Comparison of ENCODE assay signal across 1 cellular context in genomic region chr6:156873654-156874380, GRCh38.
TF ChIP-seq lines count a peak whose summit lies in the region.

No MANE protein-coding gene starts in this region.

TF ChIP-seq in H1, 55 proteins besides CTCF, POLR2A, EP300 and RAD21 (continued from another document):
- TF ChIP-seq, protein P1, sequence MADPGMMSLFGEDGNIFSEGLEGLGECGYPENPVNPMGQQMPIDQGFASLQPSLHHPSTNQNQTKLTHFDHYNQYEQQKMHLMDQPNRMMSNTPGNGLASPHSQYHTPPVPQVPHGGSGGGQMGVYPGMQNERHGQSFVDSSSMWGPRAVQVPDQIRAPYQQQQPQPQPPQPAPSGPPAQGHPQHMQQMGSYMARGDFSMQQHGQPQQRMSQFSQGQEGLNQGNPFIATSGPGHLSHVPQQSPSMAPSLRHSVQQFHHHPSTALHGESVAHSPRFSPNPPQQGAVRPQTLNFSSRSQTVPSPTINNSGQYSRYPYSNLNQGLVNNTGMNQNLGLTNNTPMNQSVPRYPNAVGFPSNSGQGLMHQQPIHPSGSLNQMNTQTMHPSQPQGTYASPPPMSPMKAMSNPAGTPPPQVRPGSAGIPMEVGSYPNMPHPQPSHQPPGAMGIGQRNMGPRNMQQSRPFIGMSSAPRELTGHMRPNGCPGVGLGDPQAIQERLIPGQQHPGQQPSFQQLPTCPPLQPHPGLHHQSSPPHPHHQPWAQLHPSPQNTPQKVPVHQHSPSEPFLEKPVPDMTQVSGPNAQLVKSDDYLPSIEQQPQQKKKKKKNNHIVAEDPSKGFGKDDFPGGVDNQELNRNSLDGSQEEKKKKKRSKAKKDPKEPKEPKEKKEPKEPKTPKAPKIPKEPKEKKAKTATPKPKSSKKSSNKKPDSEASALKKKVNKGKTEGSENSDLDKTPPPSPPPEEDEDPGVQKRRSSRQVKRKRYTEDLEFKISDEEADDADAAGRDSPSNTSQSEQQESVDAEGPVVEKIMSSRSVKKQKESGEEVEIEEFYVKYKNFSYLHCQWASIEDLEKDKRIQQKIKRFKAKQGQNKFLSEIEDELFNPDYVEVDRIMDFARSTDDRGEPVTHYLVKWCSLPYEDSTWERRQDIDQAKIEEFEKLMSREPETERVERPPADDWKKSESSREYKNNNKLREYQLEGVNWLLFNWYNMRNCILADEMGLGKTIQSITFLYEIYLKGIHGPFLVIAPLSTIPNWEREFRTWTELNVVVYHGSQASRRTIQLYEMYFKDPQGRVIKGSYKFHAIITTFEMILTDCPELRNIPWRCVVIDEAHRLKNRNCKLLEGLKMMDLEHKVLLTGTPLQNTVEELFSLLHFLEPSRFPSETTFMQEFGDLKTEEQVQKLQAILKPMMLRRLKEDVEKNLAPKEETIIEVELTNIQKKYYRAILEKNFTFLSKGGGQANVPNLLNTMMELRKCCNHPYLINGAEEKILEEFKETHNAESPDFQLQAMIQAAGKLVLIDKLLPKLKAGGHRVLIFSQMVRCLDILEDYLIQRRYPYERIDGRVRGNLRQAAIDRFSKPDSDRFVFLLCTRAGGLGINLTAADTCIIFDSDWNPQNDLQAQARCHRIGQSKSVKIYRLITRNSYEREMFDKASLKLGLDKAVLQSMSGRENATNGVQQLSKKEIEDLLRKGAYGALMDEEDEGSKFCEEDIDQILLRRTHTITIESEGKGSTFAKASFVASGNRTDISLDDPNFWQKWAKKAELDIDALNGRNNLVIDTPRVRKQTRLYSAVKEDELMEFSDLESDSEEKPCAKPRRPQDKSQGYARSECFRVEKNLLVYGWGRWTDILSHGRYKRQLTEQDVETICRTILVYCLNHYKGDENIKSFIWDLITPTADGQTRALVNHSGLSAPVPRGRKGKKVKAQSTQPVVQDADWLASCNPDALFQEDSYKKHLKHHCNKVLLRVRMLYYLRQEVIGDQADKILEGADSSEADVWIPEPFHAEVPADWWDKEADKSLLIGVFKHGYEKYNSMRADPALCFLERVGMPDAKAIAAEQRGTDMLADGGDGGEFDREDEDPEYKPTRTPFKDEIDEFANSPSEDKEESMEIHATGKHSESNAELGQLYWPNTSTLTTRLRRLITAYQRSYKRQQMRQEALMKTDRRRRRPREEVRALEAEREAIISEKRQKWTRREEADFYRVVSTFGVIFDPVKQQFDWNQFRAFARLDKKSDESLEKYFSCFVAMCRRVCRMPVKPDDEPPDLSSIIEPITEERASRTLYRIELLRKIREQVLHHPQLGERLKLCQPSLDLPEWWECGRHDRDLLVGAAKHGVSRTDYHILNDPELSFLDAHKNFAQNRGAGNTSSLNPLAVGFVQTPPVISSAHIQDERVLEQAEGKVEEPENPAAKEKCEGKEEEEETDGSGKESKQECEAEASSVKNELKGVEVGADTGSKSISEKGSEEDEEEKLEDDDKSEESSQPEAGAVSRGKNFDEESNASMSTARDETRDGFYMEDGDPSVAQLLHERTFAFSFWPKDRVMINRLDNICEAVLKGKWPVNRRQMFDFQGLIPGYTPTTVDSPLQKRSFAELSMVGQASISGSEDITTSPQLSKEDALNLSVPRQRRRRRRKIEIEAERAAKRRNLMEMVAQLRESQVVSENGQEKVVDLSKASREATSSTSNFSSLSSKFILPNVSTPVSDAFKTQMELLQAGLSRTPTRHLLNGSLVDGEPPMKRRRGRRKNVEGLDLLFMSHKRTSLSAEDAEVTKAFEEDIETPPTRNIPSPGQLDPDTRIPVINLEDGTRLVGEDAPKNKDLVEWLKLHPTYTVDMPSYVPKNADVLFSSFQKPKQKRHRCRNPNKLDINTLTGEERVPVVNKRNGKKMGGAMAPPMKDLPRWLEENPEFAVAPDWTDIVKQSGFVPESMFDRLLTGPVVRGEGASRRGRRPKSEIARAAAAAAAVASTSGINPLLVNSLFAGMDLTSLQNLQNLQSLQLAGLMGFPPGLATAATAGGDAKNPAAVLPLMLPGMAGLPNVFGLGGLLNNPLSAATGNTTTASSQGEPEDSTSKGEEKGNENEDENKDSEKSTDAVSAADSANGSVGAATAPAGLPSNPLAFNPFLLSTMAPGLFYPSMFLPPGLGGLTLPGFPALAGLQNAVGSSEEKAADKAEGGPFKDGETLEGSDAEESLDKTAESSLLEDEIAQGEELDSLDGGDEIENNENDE (IDR thresholded peaks at IDR 0.05; ENCODE audit: insufficient replicate concordance, low read length): no peak
- no peak for TF ChIP-seq CBX5 (IDR thresholded peaks at IDR 0.05; ENCODE audit: low read depth, low read length)
- TF ChIP-seq SP4 (IDR thresholded peaks at IDR 0.05; ENCODE audit: low read length): no peak
- no peak for TF ChIP-seq RNF2 (IDR thresholded peaks at IDR 0.05; ENCODE audit: borderline replicate concordance, low read depth, low read length, missing control alignments, poor library complexity, severe bottlenecking)
- TF ChIP-seq POU5F1 (IDR thresholded peaks at IDR 0.05; ENCODE audit: low read depth, low read length): no peak
- no peak for TF ChIP-seq BCL11A (IDR thresholded peaks at IDR 0.05; ENCODE audit: low read depth in 2 of 2, low read length in 2 of 2)
- no peak for TF ChIP-seq NRF1 (IDR thresholded peaks at IDR 0.05; ENCODE audit: low read depth, low read length)
- no peak for TF ChIP-seq PHF8 (conservative IDR thresholded peaks at IDR 0.05; ENCODE audit: low read depth, low read length)
- TF ChIP-seq TAF7 (optimal IDR thresholded peaks at IDR 0.05; ENCODE audit: borderline replicate concordance, low read depth, low read length): no peak
- TF ChIP-seq GTF2F1 (IDR thresholded peaks at IDR 0.05; ENCODE audit: borderline replicate concordance, low read depth, low read length): no peak
- TF ChIP-seq BACH1 (IDR thresholded peaks at IDR 0.05; ENCODE audit: low read length): no peak
- no peak for TF ChIP-seq SRF (IDR thresholded peaks at IDR 0.05; ENCODE audit: low read depth, low read length)
- no peak for TF ChIP-seq CREB1 (IDR thresholded peaks at IDR 0.05)
